26 cellular contexts compared by ENCODE assay signal in genomic region chr17:65467156-65467555, GRCh38.
"Had no signal": no experiment of that assay in that cellular context is flagged by ENCODE, and none has a peak within 500 bp of the region (broad histone marks: within the 10 kb centered on the region; RNA-seq: fewer than 3 reads in every experiment).

No MANE protein-coding gene starts in this region.

- H3K27ac Mint-ChIP-seq: mesothelial cell of epicardium; naive B cell; natural killer cell; progenitor cell of endocrine pancreas; stimulated activated naive B cell treated with anti-CD40 and anti-IgM and Interleukin-4, amounts not matched to agents 10 μg/mL and 1 μg/mL and 100 μg/mL, for 72 hours had no signal

- H3K27ac ChIP-seq: left lung, lower lobe of right lung, ovary, skin epidermis, stomach, testis, thyroid gland, transverse colon, upper lobe of right lung had no signal

- H3K36me3 ChIP-seq: left lung, lower lobe of right lung, ovary, right atrium auricular region, stomach, thyroid gland, transverse colon, upper lobe of right lung had no signal

- H3K4me3 Mint-ChIP-seq: mesothelial cell of epicardium; naive B cell; natural killer cell; stimulated activated naive B cell treated with anti-CD40 and anti-IgM and Interleukin-4, amounts not matched to agents 10 μg/mL and 1 μg/mL and 100 μg/mL, for 72 hours had no signal

- DNase-seq: hippocampal formation; kidney; left colon; left lung; lower lobe of right lung; mammary epithelial cell; mesenchymal stem cell; naive B cell; natural killer cell; ovary; stimulated activated CD4-positive, alpha-beta T cell treated with anti-CD3 and anti-CD28 coated beads, Interleukin-12 subunit alpha, Interleukin-12 subunit beta, amount 100 ng/mL, for 4 hours; stimulated activated CD4-positive, alpha-beta T cell treated with anti-CD3 and anti-CD28 coated beads, Interleukin-15, amount 100 ng/mL, for 24 hours; stimulated activated CD4-positive, alpha-beta T cell treated with anti-CD3 and anti-CD28 coated beads, Interleukin-2, amount 100 ng/mL, for 24 hours; stimulated activated CD4-positive, alpha-beta T cell treated with anti-CD3 and anti-CD28 coated beads, Interleukin-4, amount 100 ng/mL, for 1 hour; stimulated activated naive B cell treated with anti-CD40 and anti-IgM and Interleukin-4, amounts not matched to agents 10 μg/mL and 1 μg/mL and 100 μg/mL, for 72 hours; stimulated activated naive CD8-positive, alpha-beta T cell treated with anti-CD3 and anti-CD28 coated beads, Interleukin-15, Interleukin-2, amounts not matched to agents 100 U/mL and 50 U/mL, for 24 hours; stomach; testis; thyroid gland; transverse colon; upper lobe of right lung had no signal

- H3K27me3 ChIP-seq: left lung, ovary, right atrium auricular region, testis, thyroid gland, transverse colon, upper lobe of right lung had no signal

- H3K4me1 Mint-ChIP-seq: naive B cell; stimulated activated naive B cell treated with anti-CD40 and anti-IgM and Interleukin-4, amounts not matched to agents 10 μg/mL and 1 μg/mL and 100 μg/mL, for 72 hours had no signal

- H3K9me3 ChIP-seq: left lung, lower lobe of right lung, ovary, right atrium auricular region, stomach, testis, thyroid gland, transverse colon, upper lobe of right lung had no signal

- H3K9me3 Mint-ChIP-seq: naive B cell; natural killer cell; stimulated activated naive B cell treated with anti-CD40 and anti-IgM and Interleukin-4, amounts not matched to agents 10 μg/mL and 1 μg/mL and 100 μg/mL, for 72 hours had no signal

- H3K4me3 ChIP-seq: left lung, lower lobe of right lung, ovary, right atrium auricular region, skin epidermis, stomach, testis, thyroid gland, transverse colon, upper lobe of right lung had no signal

- FAIRE-seq: kidney had no signal

- H3K4me1 ChIP-seq: left lung, testis, transverse colon had no signal

- ATAC-seq: left colon; left lung; lower lobe of right lung; natural killer cell; sciatic nerve; stimulated activated naive B cell treated with anti-CD40 and anti-IgM and Interleukin-4, amounts not matched to agents 10 μg/mL and 1 μg/mL and 100 μg/mL, for 72 hours; stimulated activated naive CD8-positive, alpha-beta T cell treated with anti-CD3 and anti-CD28 coated beads, Interleukin-15, Interleukin-2, amounts not matched to agents 100 U/mL and 50 U/mL, for 24 hours; upper lobe of right lung had no signal

- H3K36me3 Mint-ChIP-seq: mesothelial cell of epicardium; naive B cell; natural killer cell; stimulated activated naive B cell treated with anti-CD40 and anti-IgM and Interleukin-4, amounts not matched to agents 10 μg/mL and 1 μg/mL and 100 μg/mL, for 72 hours had no signal
